ENCODE assay signal across 18 cellular contexts in the genomic region with DNA sequence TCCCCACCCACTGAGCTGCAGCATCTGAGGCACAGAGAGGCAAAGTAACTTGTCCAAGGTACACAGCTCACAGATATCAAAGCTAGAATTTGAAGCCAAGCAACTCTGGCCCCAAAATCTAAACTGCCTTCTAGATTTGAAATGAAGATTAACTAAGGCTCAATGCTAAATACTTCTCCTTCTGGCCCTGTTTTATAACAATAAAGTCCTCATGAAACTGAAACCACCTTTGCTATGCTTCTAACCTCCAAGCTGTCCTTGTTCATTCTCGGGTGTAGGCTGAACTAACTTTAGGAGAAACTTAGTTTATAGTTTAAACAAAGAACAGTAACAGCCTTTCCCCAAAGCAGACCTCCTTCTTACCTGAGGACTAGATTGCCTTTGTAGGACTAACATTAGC.
DNase-seq lines count a peak whose midpoint lies in the region; ATAC-seq, FAIRE-seq and TF ChIP-seq lines count a peak whose summit lies in the region.
"Had no signal": no experiment of that assay in that cellular context is flagged by ENCODE, and none has a peak within 500 bp of the region (broad histone marks: within the 10 kb centered on the region; RNA-seq: fewer than 3 reads in every experiment).

No MANE protein-coding gene starts in this region.

- DNase-seq in GM12891 (ENCODE audit: insufficient read length, low spot score) (no peak), breast epithelium (ENCODE audit: low spot score in 2 of 2) (no peak), COLO829 (ENCODE audit: low spot score) (no peak), chondrocyte (ENCODE audit: low spot score) (no peak)
- no peak for DNase-seq in activated CD4-positive, alpha-beta T cell treated with anti-CD3 and anti-CD28 coated beads for 1 hour
- DNase-seq: activated naive CD4-positive, alpha-beta T cell treated with anti-CD3 and anti-CD28 coated beads, Interleukin-2, amount 10 ng/mL, durations not matched to agents 7 days and 5 days; Kasumi-1; mammary epithelial cell; NCI-H2171 treated with DMSO at 0.1 percent for 48 hours; nucleus accumbens; small intestine; T-helper 2 cell; thyroid gland had no signal

- peak; percentile 87 for FAIRE-seq in GM12891 (lab: Jason Lieb, UNC)
- FAIRE-seq: A549, small intestine had no signal

- no peaks in the 10 kb centered on the region for H3K36me3 ChIP-seq in breast epithelium
- H3K36me3 ChIP-seq: thyroid gland had no signal

- TF ChIP-seq POLR2A in GM12891 (IDR thresholded peaks at IDR 0.05; ENCODE audit: low read depth, low read length), result no peak
- TF ChIP-seq POLR2A in breast epithelium (IDR thresholded peaks at IDR 0.05), result no peak

- no peaks in the 10 kb centered on the region for H3K4me1 ChIP-seq in breast epithelium
- H3K4me1 ChIP-seq: A549 had no signal

- H3K27ac ChIP-seq in breast epithelium, result no peak overlapping the region
- H3K27ac ChIP-seq: A549, epithelial cell of prostate, thyroid gland had no signal

- no peak overlapping the region for H3K27ac Mint-ChIP-seq in chondrocyte (ENCODE audit: unreplicated experiment)
- H3K27ac Mint-ChIP-seq: activated naive CD4-positive, alpha-beta T cell treated with anti-CD3 and anti-CD28 coated beads, Interleukin-2, amount 10 ng/mL, durations not matched to agents 7 days and 5 days had no signal

- no peaks in the 10 kb centered on the region for H3K9me3 ChIP-seq in breast epithelium
- H3K9me3 ChIP-seq: A549, thyroid gland had no signal

- no peaks in the 10 kb centered on the region for H3K36me3 Mint-ChIP-seq in chondrocyte (ENCODE audit: low read depth)
- H3K36me3 Mint-ChIP-seq: activated naive CD4-positive, alpha-beta T cell treated with anti-CD3 and anti-CD28 coated beads, Interleukin-2, amount 10 ng/mL, durations not matched to agents 7 days and 5 days had no signal

- no peaks in the 10 kb centered on the region for H3K9me3 Mint-ChIP-seq in chondrocyte (ENCODE audit: low read depth)
- H3K9me3 Mint-ChIP-seq: activated naive CD4-positive, alpha-beta T cell treated with anti-CD3 and anti-CD28 coated beads, Interleukin-2, amount 10 ng/mL, durations not matched to agents 7 days and 5 days had no signal

- intact Hi-C loops in breast epithelium (cut with DNase I; ENCODE audit: low total_unique reads), result no loop called here

- H3K4me1 Mint-ChIP-seq in chondrocyte (ENCODE audit: low read depth), result no peaks in the 10 kb centered on the region

- no peaks in the 10 kb centered on the region for H3K27me3 ChIP-seq in breast epithelium
- H3K27me3 ChIP-seq: thyroid gland had no signal

- TF ChIP-seq CTCF in breast epithelium (IDR thresholded peaks at IDR 0.05) (no peak), chondrocyte (IDR thresholded peaks at IDR 0.05) (no peak)

- H3K4me3 Mint-ChIP-seq in chondrocyte (ENCODE audit: unreplicated experiment), result no peak overlapping the region
- H3K4me3 Mint-ChIP-seq: activated naive CD4-positive, alpha-beta T cell treated with anti-CD3 and anti-CD28 coated beads, Interleukin-2, amount 10 ng/mL, durations not matched to agents 7 days and 5 days had no signal

- ATAC-seq in GM19438 (IDR thresholded peaks at IDR 0.05; ENCODE audit: low read depth, unreplicated experiment) (peak; percentile 58), HG02678 (IDR thresholded peaks at IDR 0.05; ENCODE audit: unreplicated experiment) (peak; percentile 64), HG03378 (IDR thresholded peaks at IDR 0.05; ENCODE audit: unreplicated experiment) (peak; percentile 73)
- ATAC-seq: A549 had no signal

- peaks cover 3% of the 10 kb centered on the region for H3K27me3 Mint-ChIP-seq in chondrocyte (ENCODE audit: low read depth)

- no peak overlapping the region for H3K4me3 ChIP-seq in breast epithelium
- H3K4me3 ChIP-seq: A549, thyroid gland had no signal

TF ChIP-seq in GM12891, 5 proteins besides CTCF, POLR2A, EP300 and RAD21:
- TF ChIP-seq SPI1 (IDR thresholded peaks at IDR 0.05; ENCODE audit: low read depth, low read length) (no peak), PAX5 (IDR thresholded peaks at IDR 0.05; ENCODE audit: insufficient read depth, low read length, severe bottlenecking) (no peak)
